In genomic region chr3:160784853-160785252, GRCh38 we compare ENCODE assay signal across 14 cellular contexts. TPM values are rescaled to one million over a fixed set of nuclear protein-coding genes. Genes with fewer than 3 reads are reported as not detected.
A peak's percentile ranks its signal among the peaks of the same experiment; 100 is the strongest.
DNase-seq lines count a peak whose midpoint lies in the region; ATAC-seq and TF ChIP-seq lines count a peak whose summit lies in the region.
"Had no signal": no experiment of that assay in that cellular context is flagged by ENCODE, and none has a peak within 500 bp of the region (broad histone marks: within the 10 kb centered on the region; RNA-seq: fewer than 3 reads in every experiment).

No MANE protein-coding gene starts in this region.

- POLR2A ChIA-PET in PC-3 (lab: Charles Lee; ENCODE audit: unreplicated experiment): no interaction called here

- H3K9me3 ChIP-seq in PC-3 (ENCODE audit: low read length): no peaks in the 10 kb centered on the region
- H3K9me3 ChIP-seq in hepatocyte (ENCODE audit: low read depth): no peaks in the 10 kb centered on the region

- peaks cover 15% of the 10 kb centered on the region for H3K4me1 ChIP-seq in PC-3 (ENCODE audit: insufficient read depth, low read length)
- no peaks in the 10 kb centered on the region for H3K4me1 ChIP-seq in hepatocyte (ENCODE audit: insufficient read depth)
- H3K4me1 ChIP-seq: HAP-1 had no signal

- no peaks in the 10 kb centered on the region for H3K27me3 ChIP-seq in PC-3 (ENCODE audit: low read length)
- no peaks in the 10 kb centered on the region for H3K27me3 ChIP-seq in hepatocyte

- H3F3A ChIP-seq in PC-3 (ENCODE audit: low read length, unreplicated experiment): no peaks in the 10 kb centered on the region

- H3K27ac ChIP-seq in PC-3 (ENCODE audit: low read length): peak overlapping the region; percentile 84
- peak overlapping the region; percentile 35 for H3K27ac ChIP-seq in hepatocyte

- peak overlapping the region; percentile 82 for H3K4me2 ChIP-seq in PC-3 (ENCODE audit: low read length)
- peak overlapping the region; percentile 27 for H3K4me2 ChIP-seq in hepatocyte

- no peaks in the 10 kb centered on the region for H3K9me2 ChIP-seq in PC-3 (replicated peaks; ENCODE audit: low read length)
- no peaks in the 10 kb centered on the region for H3K9me2 ChIP-seq in hepatocyte (replicated peaks; ENCODE audit: insufficient read depth)

- H4K20me1 ChIP-seq in PC-3 (ENCODE audit: low read length): no peaks in the 10 kb centered on the region
- H4K20me1 ChIP-seq in hepatocyte (ENCODE audit: insufficient read depth, poor library complexity, severe bottlenecking): no peaks in the 10 kb centered on the region

- H3K4me3 ChIP-seq in PC-3 (ENCODE audit: low read length) (peak overlapping the region; percentile 46; the same call in 1 of the 2 replicates), hepatocyte (no peak overlapping the region)
- H3K4me3 ChIP-seq: HAP-1 had no signal

- H3K79me2 ChIP-seq in PC-3 (ENCODE audit: low read length) (no peaks in the 10 kb centered on the region), hepatocyte (peaks cover 17% of the 10 kb centered on the region)

- peak; percentile 83 for ATAC-seq in PC-3
- ATAC-seq in GM18519 (IDR thresholded peaks at IDR 0.05; ENCODE audit: low FRiP score, unreplicated experiment): no peak
- ATAC-seq in GM18873 (IDR thresholded peaks at IDR 0.05; ENCODE audit: low FRiP score, unreplicated experiment): no peak
- ATAC-seq: SK-N-SH treated with all-trans-retinoic acid at 6 μM for 48 hours had no signal

- no TSS peak for BruUV-seq in PC-3 (replicated peaks; lab: Mats Ljungman, UMichigan)

- H2AFZ ChIP-seq in PC-3 (ENCODE audit: low read length): peak overlapping the region; percentile 71
- no peak overlapping the region for H2AFZ ChIP-seq in hepatocyte

- H3K9ac ChIP-seq in PC-3 (ENCODE audit: low read length): peak overlapping the region; percentile 32

- TF ChIP-seq CTCF in PC-3 (conservative IDR thresholded peaks at IDR 0.05; ENCODE audit: low read depth, low read length) (no peak), hepatocyte (IDR thresholded peaks at IDR 0.05; ENCODE audit: poor library complexity) (no peak)

- H3K36me3 ChIP-seq in PC-3 (ENCODE audit: low read depth, low read length) (no peaks in the 10 kb centered on the region), hepatocyte (replicated peaks; ENCODE audit: insufficient read depth, low read depth) (no peaks in the 10 kb centered on the region)
- H3K36me3 ChIP-seq: HAP-1 had no signal

- CTCF ChIA-PET in PC-3 (lab: Charles Lee): no interaction called here

- intact Hi-C loops in PC-3 (cut with micrococcal nuclease): loop anchor here (2.0 kb wide), 1 partner anchor 30 kb away; no protein-coding TSS in a partner anchor

- DNase-seq in HPDE6-E6E7 (ENCODE audit: extremely low spot score): peak; percentile 23
- peak; percentile 89 for DNase-seq in PC-3
- peak; percentile 30 for DNase-seq in hepatocyte (ENCODE audit: low spot score)
- peak; percentile 38 for DNase-seq in renal cortical epithelial cell (ENCODE audit: low read depth)
- DNase-seq in hypothalamus (lab: John Stamatoyannopoulos, UW): no peak
- DNase-seq: activated CD4-positive, alpha-beta T cell treated with anti-CD3 and anti-CD28 coated beads, Interleukin-2, amount 10 ng/mL, durations not matched to agents 7 days and 5 days; amniotic stem cell; foreskin fibroblast; NCI-H1417 treated with DMSO at 0.1 percent for 48 hours; NCI-H526 treated with DMSO at 0.1 percent for 48 hours had no signal

RNA-seq across cellular contexts. Expression of gene PPM1L, which starts 28.8 kb away (rescaled TPM):
- 2.4 and 7.0 TPM in 2 replicates for total RNA-seq in PC-3 (2014; rRNA removed)
- total RNA-seq in hepatocyte: 13.1 and 13.6 TPM in 2 replicates
- 4.0 and 5.1 TPM in 2 replicates for polyA plus RNA-seq in hepatocyte
- 2.1 and 5.1 TPM in 2 replicates for total RNA-seq in renal cortical epithelial cell

Comparison
In these comparisons a context has a peak if more than half of its experiments do, and no peak if none do; other contexts are left out.
1. DNase-seq: peak in HPDE6-E6E7 (single experiment), PC-3 (single experiment), hepatocyte (single experiment) and renal cortical epithelial cell (single experiment); none in hypothalamus (0 of 51).